ENCODE assay signal across 1 cellular context in the genomic region with DNA sequence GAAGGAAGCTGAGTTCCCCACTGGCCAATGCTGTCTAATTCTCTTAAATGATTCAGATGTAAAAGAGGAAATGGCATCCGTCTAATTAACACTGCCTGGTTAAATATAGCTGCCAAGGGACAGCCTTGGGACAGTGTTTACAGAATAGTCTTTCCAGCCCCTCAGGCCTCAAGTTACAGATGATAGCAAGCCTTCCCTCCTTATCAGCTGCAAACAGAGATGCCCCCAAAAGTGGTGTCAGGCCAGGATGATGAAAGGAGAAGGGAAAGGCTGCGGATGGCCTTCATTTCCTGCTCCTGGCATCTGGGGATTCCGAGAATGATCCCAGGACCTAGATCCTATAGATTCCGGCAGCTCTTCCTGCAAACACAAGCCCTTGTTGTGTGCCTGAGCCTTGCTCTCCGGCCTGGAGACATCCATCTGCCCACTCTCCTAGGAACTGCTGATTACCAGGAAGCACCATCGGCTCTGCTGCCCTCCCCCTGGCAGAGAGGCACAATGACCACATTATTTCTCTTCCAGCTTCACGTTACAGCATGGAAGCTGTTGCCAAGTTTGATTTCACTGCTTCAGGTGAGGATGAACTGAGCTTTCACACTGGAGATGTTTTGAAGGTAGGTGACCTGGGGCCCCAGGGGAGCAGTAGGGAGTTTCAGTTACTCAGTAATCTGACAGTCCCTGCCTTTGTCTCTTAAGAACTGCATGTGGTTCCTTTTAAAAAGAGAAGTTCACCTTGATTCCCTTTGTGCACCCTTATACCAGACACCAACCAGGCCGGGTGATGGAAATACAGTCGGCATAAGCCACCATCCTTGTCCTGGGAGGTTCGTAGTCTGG.
A peak's percentile ranks its signal among the peaks of the same experiment; 100 is the strongest.
TF ChIP-seq lines count a peak whose summit lies in the region.

No MANE protein-coding gene starts in this region.

TF ChIP-seq in K562, 482 proteins besides CTCF, POLR2A, EP300 and RAD21 (continued from another document and continues in another):
- TF ChIP-seq, protein P1, sequence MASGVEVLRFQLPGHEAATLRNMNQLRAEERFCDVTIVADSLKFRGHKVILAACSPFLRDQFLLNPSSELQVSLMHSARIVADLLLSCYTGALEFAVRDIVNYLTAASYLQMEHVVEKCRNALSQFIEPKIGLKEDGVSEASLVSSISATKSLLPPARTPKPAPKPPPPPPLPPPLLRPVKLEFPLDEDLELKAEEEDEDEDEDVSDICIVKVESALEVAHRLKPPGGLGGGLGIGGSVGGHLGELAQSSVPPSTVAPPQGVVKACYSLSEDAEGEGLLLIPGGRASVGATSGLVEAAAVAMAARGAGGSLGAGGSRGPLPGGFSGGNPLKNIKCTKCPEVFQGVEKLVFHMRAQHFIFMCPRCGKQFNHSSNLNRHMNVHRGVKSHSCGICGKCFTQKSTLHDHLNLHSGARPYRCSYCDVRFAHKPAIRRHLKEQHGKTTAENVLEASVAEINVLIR (CRISPR knock-in tag; IDR thresholded peaks at IDR 0.05): no peak
- TF ChIP-seq, protein P2, sequence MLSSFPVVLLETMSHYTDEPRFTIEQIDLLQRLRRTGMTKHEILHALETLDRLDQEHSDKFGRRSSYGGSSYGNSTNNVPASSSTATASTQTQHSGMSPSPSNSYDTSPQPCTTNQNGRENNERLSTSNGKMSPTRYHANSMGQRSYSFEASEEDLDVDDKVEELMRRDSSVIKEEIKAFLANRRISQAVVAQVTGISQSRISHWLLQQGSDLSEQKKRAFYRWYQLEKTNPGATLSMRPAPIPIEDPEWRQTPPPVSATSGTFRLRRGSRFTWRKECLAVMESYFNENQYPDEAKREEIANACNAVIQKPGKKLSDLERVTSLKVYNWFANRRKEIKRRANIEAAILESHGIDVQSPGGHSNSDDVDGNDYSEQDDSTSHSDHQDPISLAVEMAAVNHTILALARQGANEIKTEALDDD (IDR thresholded peaks at IDR 0.05): peak; percentile 81
- TF ChIP-seq NR2F6 (CRISPR knock-in tag; IDR thresholded peaks at IDR 0.05): no peak
- no peak for TF ChIP-seq SMAD2 (IDR thresholded peaks at IDR 0.05; ENCODE audit: low read depth, low read length)
- TF ChIP-seq, protein P3, sequence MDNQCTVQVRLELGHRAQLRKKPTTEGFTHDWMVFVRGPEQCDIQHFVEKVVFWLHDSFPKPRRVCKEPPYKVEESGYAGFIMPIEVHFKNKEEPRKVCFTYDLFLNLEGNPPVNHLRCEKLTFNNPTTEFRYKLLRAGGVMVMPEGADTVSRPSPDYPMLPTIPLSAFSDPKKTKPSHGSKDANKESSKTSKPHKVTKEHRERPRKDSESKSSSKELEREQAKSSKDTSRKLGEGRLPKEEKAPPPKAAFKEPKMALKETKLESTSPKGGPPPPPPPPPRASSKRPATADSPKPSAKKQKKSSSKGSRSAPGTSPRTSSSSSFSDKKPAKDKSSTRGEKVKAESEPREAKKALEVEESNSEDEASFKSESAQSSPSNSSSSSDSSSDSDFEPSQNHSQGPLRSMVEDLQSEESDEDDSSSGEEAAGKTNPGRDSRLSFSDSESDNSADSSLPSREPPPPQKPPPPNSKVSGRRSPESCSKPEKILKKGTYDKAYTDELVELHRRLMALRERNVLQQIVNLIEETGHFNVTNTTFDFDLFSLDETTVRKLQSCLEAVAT (IDR thresholded peaks at IDR 0.05): peak; percentile 15 to 45; a peak in 2 of 4 replicates
- no peak for TF ChIP-seq SETDB1 (IDR thresholded peaks at IDR 0.05; ENCODE audit: low read length)
- no peak for TF ChIP-seq ILK (tag; IDR thresholded peaks at IDR 0.05; ENCODE audit: borderline replicate concordance, low read depth)
- TF ChIP-seq PPARD (CRISPR knock-in tag; IDR thresholded peaks at IDR 0.05): no peak
- no peak for TF ChIP-seq SNRNP70 (optimal IDR thresholded peaks at IDR 0.05; ENCODE audit: low read depth, low read length)
- TF ChIP-seq, protein P4, sequence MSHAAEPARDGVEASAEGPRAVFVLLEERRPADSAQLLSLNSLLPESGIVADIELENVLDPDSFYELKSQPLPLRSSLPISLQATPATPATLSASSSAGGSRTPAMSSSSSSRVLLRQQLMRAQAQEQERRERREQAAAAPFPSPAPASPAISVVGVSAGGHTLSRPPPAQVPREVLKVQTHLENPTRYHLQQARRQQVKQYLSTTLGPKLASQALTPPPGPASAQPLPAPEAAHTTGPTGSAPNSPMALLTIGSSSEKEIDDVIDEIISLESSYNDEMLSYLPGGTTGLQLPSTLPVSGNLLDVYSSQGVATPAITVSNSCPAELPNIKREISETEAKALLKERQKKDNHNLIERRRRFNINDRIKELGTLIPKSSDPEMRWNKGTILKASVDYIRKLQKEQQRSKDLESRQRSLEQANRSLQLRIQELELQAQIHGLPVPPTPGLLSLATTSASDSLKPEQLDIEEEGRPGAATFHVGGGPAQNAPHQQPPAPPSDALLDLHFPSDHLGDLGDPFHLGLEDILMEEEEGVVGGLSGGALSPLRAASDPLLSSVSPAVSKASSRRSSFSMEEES (CRISPR knock-in tag; IDR thresholded peaks at IDR 0.05): no peak
- peak; percentile 49; the same call in 1 of the 2 replicates for TF ChIP-seq MTA1 (IDR thresholded peaks at IDR 0.05; ENCODE audit: borderline replicate concordance)
- TF ChIP-seq RBM25 (IDR thresholded peaks at IDR 0.05; ENCODE audit: low read depth, low read length, severe bottlenecking): no peak
- TF ChIP-seq, protein P5, sequence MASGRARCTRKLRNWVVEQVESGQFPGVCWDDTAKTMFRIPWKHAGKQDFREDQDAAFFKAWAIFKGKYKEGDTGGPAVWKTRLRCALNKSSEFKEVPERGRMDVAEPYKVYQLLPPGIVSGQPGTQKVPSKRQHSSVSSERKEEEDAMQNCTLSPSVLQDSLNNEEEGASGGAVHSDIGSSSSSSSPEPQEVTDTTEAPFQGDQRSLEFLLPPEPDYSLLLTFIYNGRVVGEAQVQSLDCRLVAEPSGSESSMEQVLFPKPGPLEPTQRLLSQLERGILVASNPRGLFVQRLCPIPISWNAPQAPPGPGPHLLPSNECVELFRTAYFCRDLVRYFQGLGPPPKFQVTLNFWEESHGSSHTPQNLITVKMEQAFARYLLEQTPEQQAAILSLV (tag; IDR thresholded peaks at IDR 0.05): no peak
- TF ChIP-seq ARID2 (IDR thresholded peaks at IDR 0.05): no peak
- TF ChIP-seq GTF2E2 (tag; IDR thresholded peaks at IDR 0.05): 0 out of 2 replicates have a peak, but pooled peaks have one; percentile 49
- TF ChIP-seq, protein P6, sequence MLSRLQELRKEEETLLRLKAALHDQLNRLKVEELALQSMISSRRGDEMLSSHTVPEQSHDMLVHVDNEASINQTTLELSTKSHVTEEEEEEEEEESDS (CRISPR knock-in tag; IDR thresholded peaks at IDR 0.05): no peak
- TF ChIP-seq, protein P7, sequence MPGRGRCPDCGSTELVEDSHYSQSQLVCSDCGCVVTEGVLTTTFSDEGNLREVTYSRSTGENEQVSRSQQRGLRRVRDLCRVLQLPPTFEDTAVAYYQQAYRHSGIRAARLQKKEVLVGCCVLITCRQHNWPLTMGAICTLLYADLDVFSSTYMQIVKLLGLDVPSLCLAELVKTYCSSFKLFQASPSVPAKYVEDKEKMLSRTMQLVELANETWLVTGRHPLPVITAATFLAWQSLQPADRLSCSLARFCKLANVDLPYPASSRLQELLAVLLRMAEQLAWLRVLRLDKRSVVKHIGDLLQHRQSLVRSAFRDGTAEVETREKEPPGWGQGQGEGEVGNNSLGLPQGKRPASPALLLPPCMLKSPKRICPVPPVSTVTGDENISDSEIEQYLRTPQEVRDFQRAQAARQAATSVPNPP (IDR thresholded peaks at IDR 0.05; ENCODE audit: borderline replicate concordance, insufficient read depth, insufficient read length): no peak
- no peak for TF ChIP-seq MAFG (tag; conservative IDR thresholded peaks at IDR 0.05)
- no peak for TF ChIP-seq TRIM28 (IDR thresholded peaks at IDR 0.05)
- TF ChIP-seq CXXC5 (CRISPR knock-in tag; IDR thresholded peaks at IDR 0.05): no peak; the same call in 1 of the 2 replicates
- no peak for TF ChIP-seq ZNF3 (CRISPR knock-in tag; IDR thresholded peaks at IDR 0.05)
- no peak for TF ChIP-seq NFE2L1 (tag; IDR thresholded peaks at IDR 0.05; ENCODE audit: borderline replicate concordance, low read depth)
- TF ChIP-seq CCAR2 (IDR thresholded peaks at IDR 0.05; ENCODE audit: low read depth, low read length): no peak
- peak; percentile 38; the same call in 1 of the 2 replicates for TF ChIP-seq PHF8 (IDR thresholded peaks at IDR 0.05; ENCODE audit: borderline replicate concordance, low read length)
- peak; percentile 89 for TF ChIP-seq SMARCC2 (IDR thresholded peaks at IDR 0.05; ENCODE audit: low read depth)
- TF ChIP-seq SIX5 (IDR thresholded peaks at IDR 0.05; ENCODE audit: borderline replicate concordance in 1 of 2, insufficient read depth in 1 of 2, low read depth in 1 of 2, low read length in 2 of 2): no peak
- TF ChIP-seq POLR2B (IDR thresholded peaks at IDR 0.05; ENCODE audit: low read depth, partially characterized antibody): peak; percentile 47
- no peak for TF ChIP-seq ZNF436 (CRISPR knock-in tag; IDR thresholded peaks at IDR 0.05)
- no peak for TF ChIP-seq KLF13 (tag; IDR thresholded peaks at IDR 0.05; ENCODE audit: borderline replicate concordance, low read depth)
- no peak for TF ChIP-seq OTX1 (CRISPR knock-in tag; IDR thresholded peaks at IDR 0.05)
- TF ChIP-seq TEAD1 (CRISPR knock-in tag; IDR thresholded peaks at IDR 0.05): 0 out of 4 replicates have a peak, but pooled peaks of 1 of the 2 experiments have one; percentile 6
- TF ChIP-seq ZNF644 (tag; IDR thresholded peaks at IDR 0.05; ENCODE audit: low read depth): no peak
- TF ChIP-seq ZNF57 (CRISPR knock-in tag; IDR thresholded peaks at IDR 0.05): no peak
- TF ChIP-seq, protein P8, sequence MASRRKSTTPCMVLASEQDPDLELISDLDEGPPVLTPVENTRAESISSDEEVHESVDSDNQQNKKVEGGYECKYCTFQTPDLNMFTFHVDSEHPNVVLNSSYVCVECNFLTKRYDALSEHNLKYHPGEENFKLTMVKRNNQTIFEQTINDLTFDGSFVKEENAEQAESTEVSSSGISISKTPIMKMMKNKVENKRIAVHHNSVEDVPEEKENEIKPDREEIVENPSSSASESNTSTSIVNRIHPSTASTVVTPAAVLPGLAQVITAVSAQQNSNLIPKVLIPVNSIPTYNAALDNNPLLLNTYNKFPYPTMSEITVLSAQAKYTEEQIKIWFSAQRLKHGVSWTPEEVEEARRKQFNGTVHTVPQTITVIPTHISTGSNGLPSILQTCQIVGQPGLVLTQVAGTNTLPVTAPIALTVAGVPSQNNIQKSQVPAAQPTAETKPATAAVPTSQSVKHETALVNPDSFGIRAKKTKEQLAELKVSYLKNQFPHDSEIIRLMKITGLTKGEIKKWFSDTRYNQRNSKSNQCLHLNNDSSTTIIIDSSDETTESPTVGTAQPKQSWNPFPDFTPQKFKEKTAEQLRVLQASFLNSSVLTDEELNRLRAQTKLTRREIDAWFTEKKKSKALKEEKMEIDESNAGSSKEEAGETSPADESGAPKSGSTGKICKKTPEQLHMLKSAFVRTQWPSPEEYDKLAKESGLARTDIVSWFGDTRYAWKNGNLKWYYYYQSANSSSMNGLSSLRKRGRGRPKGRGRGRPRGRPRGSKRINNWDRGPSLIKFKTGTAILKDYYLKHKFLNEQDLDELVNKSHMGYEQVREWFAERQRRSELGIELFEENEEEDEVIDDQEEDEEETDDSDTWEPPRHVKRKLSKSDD (conservative IDR thresholded peaks at IDR 0.05; ENCODE audit: low read length): no peak
- TF ChIP-seq GATAD2B (IDR thresholded peaks at IDR 0.05; ENCODE audit: borderline replicate concordance): peak; percentile 81
- peak; percentile 89 for TF ChIP-seq MTA2 (IDR thresholded peaks at IDR 0.05; ENCODE audit: low read depth)
- TF ChIP-seq SRSF7 (optimal IDR thresholded peaks at IDR 0.05; ENCODE audit: low read depth, low read length): no peak
- peak; percentile 84 for TF ChIP-seq MYNN (IDR thresholded peaks at IDR 0.05)
- no peak for TF ChIP-seq MYNN (CRISPR knock-in tag; IDR thresholded peaks at IDR 0.05)
- TF ChIP-seq NFIX (CRISPR knock-in tag; IDR thresholded peaks at IDR 0.05; ENCODE audit: low read depth): no peak
- TF ChIP-seq ZNF311 (CRISPR knock-in tag; IDR thresholded peaks at IDR 0.05): no peak
- TF ChIP-seq E2F3 (CRISPR knock-in tag; IDR thresholded peaks at IDR 0.05): no peak
- TF ChIP-seq ARNT (IDR thresholded peaks at IDR 0.05): no peak; a peak in 1 of 4 replicates
- TF ChIP-seq, protein P9, sequence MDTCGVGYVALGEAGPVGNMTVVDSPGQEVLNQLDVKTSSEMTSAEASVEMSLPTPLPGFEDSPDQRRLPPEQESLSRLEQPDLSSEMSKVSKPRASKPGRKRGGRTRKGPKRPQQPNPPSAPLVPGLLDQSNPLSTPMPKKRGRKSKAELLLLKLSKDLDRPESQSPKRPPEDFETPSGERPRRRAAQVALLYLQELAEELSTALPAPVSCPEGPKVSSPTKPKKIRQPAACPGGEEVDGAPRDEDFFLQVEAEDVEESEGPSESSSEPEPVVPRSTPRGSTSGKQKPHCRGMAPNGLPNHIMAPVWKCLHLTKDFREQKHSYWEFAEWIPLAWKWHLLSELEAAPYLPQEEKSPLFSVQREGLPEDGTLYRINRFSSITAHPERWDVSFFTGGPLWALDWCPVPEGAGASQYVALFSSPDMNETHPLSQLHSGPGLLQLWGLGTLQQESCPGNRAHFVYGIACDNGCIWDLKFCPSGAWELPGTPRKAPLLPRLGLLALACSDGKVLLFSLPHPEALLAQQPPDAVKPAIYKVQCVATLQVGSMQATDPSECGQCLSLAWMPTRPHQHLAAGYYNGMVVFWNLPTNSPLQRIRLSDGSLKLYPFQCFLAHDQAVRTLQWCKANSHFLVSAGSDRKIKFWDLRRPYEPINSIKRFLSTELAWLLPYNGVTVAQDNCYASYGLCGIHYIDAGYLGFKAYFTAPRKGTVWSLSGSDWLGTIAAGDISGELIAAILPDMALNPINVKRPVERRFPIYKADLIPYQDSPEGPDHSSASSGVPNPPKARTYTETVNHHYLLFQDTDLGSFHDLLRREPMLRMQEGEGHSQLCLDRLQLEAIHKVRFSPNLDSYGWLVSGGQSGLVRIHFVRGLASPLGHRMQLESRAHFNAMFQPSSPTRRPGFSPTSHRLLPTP (IDR thresholded peaks at IDR 0.05; ENCODE audit: borderline replicate concordance, extremely low read depth, insufficient read length): no peak
- TF ChIP-seq, protein P10, sequence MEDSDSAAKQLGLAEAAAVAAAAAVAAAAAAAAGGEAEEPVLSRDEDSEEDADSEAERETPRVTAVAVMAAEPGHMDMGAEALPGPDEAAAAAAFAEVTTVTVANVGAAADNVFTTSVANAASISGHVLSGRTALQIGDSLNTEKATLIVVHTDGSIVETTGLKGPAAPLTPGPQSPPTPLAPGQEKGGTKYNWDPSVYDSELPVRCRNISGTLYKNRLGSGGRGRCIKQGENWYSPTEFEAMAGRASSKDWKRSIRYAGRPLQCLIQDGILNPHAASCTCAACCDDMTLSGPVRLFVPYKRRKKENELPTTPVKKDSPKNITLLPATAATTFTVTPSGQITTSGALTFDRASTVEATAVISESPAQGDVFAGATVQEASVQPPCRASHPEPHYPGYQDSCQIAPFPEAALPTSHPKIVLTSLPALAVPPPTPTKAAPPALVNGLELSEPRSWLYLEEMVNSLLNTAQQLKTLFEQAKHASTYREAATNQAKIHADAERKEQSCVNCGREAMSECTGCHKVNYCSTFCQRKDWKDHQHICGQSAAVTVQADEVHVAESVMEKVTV (CRISPR knock-in tag; IDR thresholded peaks at IDR 0.05): no peak
